In genomic region chr6:156839591-156840001, GRCh38 we compare ENCODE assay signal across 13 cellular contexts.
DNase-seq lines count a peak whose midpoint lies in the region; ATAC-seq, FAIRE-seq and TF ChIP-seq lines count a peak whose summit lies in the region.
"Had no signal": no experiment of that assay in that cellular context is flagged by ENCODE, and none has a peak within 500 bp of the region (broad histone marks: within the 10 kb centered on the region; RNA-seq: fewer than 3 reads in every experiment).

No MANE protein-coding gene starts in this region.

- H2BK5ac ChIP-seq in H1 (ENCODE audit: low read depth, low read length) = no peak overlapping the region

- intact Hi-C loops in right lobe of liver (cut with DNase I) = no loop called here

- no peak for TF ChIP-seq RAD21 in H1 (IDR thresholded peaks at IDR 0.05 in 1 of 2, conservative IDR thresholded peaks at IDR 0.05 in 1 of 2; ENCODE audit: low read depth in 2 of 2, low read length in 2 of 2)

- no peak overlapping the region for H3K4me2 ChIP-seq in H1 (ENCODE audit: insufficient read depth in 1 of 2, low read depth in 2 of 2, low read length in 2 of 2)

- H3K27me3 Mint-ChIP-seq in T-helper 1 cell treated with Interleukin-12 subunit alpha and Interleukin-12 subunit beta and Interleukin-4 antibody, amounts not matched to agents 30 μg/mL and 1 μg/mL, for 36 hours (ENCODE audit: low read depth) = no peaks in the 10 kb centered on the region
- H3K27me3 Mint-ChIP-seq in activated CD8-positive, alpha-beta T cell treated with anti-CD3 and anti-CD28 coated beads, Interleukin-2, amount 10 ng/mL, durations not matched to agents 7 days and 5 days (ENCODE audit: low read depth) = no peaks in the 10 kb centered on the region
- H3K27me3 Mint-ChIP-seq: T-cell had no signal

- H3K27me3 ChIP-seq in H1 (replicated peaks in 1 of 4; ENCODE audit: control insufficient read depth in 3 of 4, extremely low read depth in 1 of 4, insufficient read depth in 3 of 4, low read length in 3 of 4) (no peaks in the 10 kb centered on the region), right lobe of liver (no peaks in the 10 kb centered on the region)

- peaks cover 23% of the 10 kb centered on the region for H3K4me1 Mint-ChIP-seq in T-helper 1 cell treated with Interleukin-12 subunit alpha and Interleukin-12 subunit beta and Interleukin-4 antibody, amounts not matched to agents 30 μg/mL and 1 μg/mL, for 36 hours (ENCODE audit: low read depth)
- H3K4me1 Mint-ChIP-seq in activated CD8-positive, alpha-beta T cell treated with anti-CD3 and anti-CD28 coated beads, Interleukin-2, amount 10 ng/mL, durations not matched to agents 7 days and 5 days (ENCODE audit: low read depth) = peaks cover 19% of the 10 kb centered on the region

- H3K79me2 ChIP-seq in H1 (ENCODE audit: control insufficient read depth in 1 of 2, insufficient read depth in 2 of 2, low read length in 2 of 2) = peaks cover 15 to 97% of the 10 kb centered on the region in 2 experiments; a peak in 3 of 4 replicates

- H2BK15ac ChIP-seq in H1 (ENCODE audit: low read length) = no peak overlapping the region

- H3K36me3 ChIP-seq in H1 (ENCODE audit: control insufficient read depth in 2 of 4, insufficient read depth in 4 of 4, low read length in 3 of 4) = peaks cover 0 to 3% (median 0%) of the 10 kb centered on the region in 4 experiments; a peak in 1 of 8 replicates
- H3K36me3 ChIP-seq in right lobe of liver = no peaks in the 10 kb centered on the region

- H3K23me2 ChIP-seq in H1 (ENCODE audit: low read depth, low read length) = no peaks in the 10 kb centered on the region

- H3K4me1 ChIP-seq in H1 (replicated peaks in 1 of 4; ENCODE audit: control insufficient read depth in 3 of 4, insufficient read depth in 4 of 4, low read length in 3 of 4) (peaks cover 1 to 28% (median 17%) of the 10 kb centered on the region in 4 experiments; a peak in 5 of 7 replicates), right lobe of liver (peaks cover 0 to 11% (median 0%) of the 10 kb centered on the region in 4 donors)

- H3K27ac Mint-ChIP-seq in T-helper 1 cell treated with Interleukin-12 subunit alpha and Interleukin-12 subunit beta and Interleukin-4 antibody, amounts not matched to agents 30 μg/mL and 1 μg/mL, for 36 hours = peak overlapping the region; percentile 36
- H3K27ac Mint-ChIP-seq in activated CD8-positive, alpha-beta T cell treated with anti-CD3 and anti-CD28 coated beads, Interleukin-2, amount 10 ng/mL, durations not matched to agents 7 days and 5 days = no peak overlapping the region
- H3K27ac Mint-ChIP-seq: T-cell had no signal

- no peak overlapping the region for H2BK12ac ChIP-seq in H1 (ENCODE audit: low read depth, low read length)

- H3K4ac ChIP-seq in H1 (replicated peaks; ENCODE audit: insufficient read length, low read depth, low read length) = no peak overlapping the region

- H2BK20ac ChIP-seq in H1 (ENCODE audit: low read length) = no peak overlapping the region

- H3K9me3 Mint-ChIP-seq in T-helper 1 cell treated with Interleukin-12 subunit alpha and Interleukin-12 subunit beta and Interleukin-4 antibody, amounts not matched to agents 30 μg/mL and 1 μg/mL, for 36 hours = no peaks in the 10 kb centered on the region
- H3K9me3 Mint-ChIP-seq in activated CD8-positive, alpha-beta T cell treated with anti-CD3 and anti-CD28 coated beads, Interleukin-2, amount 10 ng/mL, durations not matched to agents 7 days and 5 days (ENCODE audit: insufficient read depth) = no peaks in the 10 kb centered on the region
- H3K9me3 Mint-ChIP-seq: T-cell had no signal

- H3K18ac ChIP-seq in H1 (ENCODE audit: extremely low read depth, low read length) = no peak overlapping the region

- no peak overlapping the region for H4K8ac ChIP-seq in H1 (ENCODE audit: extremely low read depth, insufficient read depth, low read length)

- CTCF ChIA-PET in H1 (lab: Charles Lee; ENCODE audit: partially characterized antibody) = interaction anchor here (0.6 to 1.4 kb wide), 3 partner anchors 11 to 54 kb away, joined by 3 read pairs; no protein-coding TSS in a partner anchor
- CTCF ChIA-PET in activated CD8-positive, alpha-beta T cell treated with anti-CD3 and anti-CD28 coated beads, Interleukin-2, amount 10 ng/mL, durations not matched to agents 7 days and 5 days (lab: Charles Lee) = no interaction called here

- H3K79me1 ChIP-seq in H1 (ENCODE audit: low read depth, low read length) = peaks cover 9% of the 10 kb centered on the region

- no peak overlapping the region for H3K4me3 ChIP-seq in H1 (ENCODE audit: extremely low read depth in 1 of 4, insufficient read depth in 2 of 4, low read depth in 3 of 4, low read length in 4 of 4)
- no peak overlapping the region for H3K4me3 ChIP-seq in right lobe of liver

- H2BK120ac ChIP-seq in H1 (replicated peaks; ENCODE audit: low read depth, low read length) = no peak overlapping the region

- no peak for TF ChIP-seq CTCF in H1 (IDR thresholded peaks at IDR 0.05; ENCODE audit: control extremely low read depth in 1 of 3, insufficient read depth in 1 of 3, low read depth in 1 of 3, low read length in 3 of 3)
- no peak for TF ChIP-seq CTCF in right lobe of liver (IDR thresholded peaks at IDR 0.05)

- no peak overlapping the region for H3K14ac ChIP-seq in H1 (ENCODE audit: insufficient read length)

- no peak overlapping the region; the same call in 1 of the 2 replicates for H3K27ac ChIP-seq in H1 (ENCODE audit: low read depth, low read length)
- peak overlapping the region in 1 of 3 donors; percentile 30 for H3K27ac ChIP-seq in right lobe of liver
- H3K27ac ChIP-seq: 22Rv1 had no signal

- POLR2A ChIA-PET in H1 (lab: Charles Lee; ENCODE audit: partially characterized antibody) = interaction anchor here (1.0 to 1.5 kb wide), 3 partner anchors 12 to 20 kb away, joined by 3 to 7 read pairs (median 3); no protein-coding TSS in a partner anchor
- POLR2A ChIA-PET in activated CD8-positive, alpha-beta T cell treated with anti-CD3 and anti-CD28 coated beads, Interleukin-2, amount 10 ng/mL, durations not matched to agents 7 days and 5 days (lab: Charles Lee) = no interaction called here

- WGBS in H1 (ENCODE audit: extremely low coverage in 1 of 2, insufficient coverage in 1 of 2, insufficient read length in 1 of 2, insufficient replicate concordance in 2 of 2, low coverage in 1 of 2, low lambda C conversion rate in 2 of 2, missing lambda C conversion rate in 1 of 2), 2 experiments = 81% methylated on average over 9 of the region's 9 CpGs; no CpG with 5 or more reads in 1 of the 2 experiments
- WGBS in right lobe of liver (ENCODE audit: insufficient coverage, low coverage, low lambda C conversion rate, missing lambda C conversion rate) = 58% methylated on average over 5 of the region's 9 CpGs

- TF ChIP-seq POLR2A in H1 (IDR thresholded peaks at IDR 0.05; ENCODE audit: control extremely low read depth in 1 of 2, low read depth in 2 of 2, low read length in 2 of 2) (no peak), right lobe of liver (IDR thresholded peaks at IDR 0.05) (no peak)

- no peak overlapping the region for H3K23ac ChIP-seq in H1 (ENCODE audit: insufficient read length)

- no peak overlapping the region for H2AFZ ChIP-seq in H1 (ENCODE audit: low read length)

- no peaks in the 10 kb centered on the region for H3K9me3 ChIP-seq in H1 (ENCODE audit: insufficient read depth in 2 of 2, low read depth in 1 of 2, low read length in 1 of 2)
- no peaks in the 10 kb centered on the region for H3K9me3 ChIP-seq in right lobe of liver

- peak; percentile 52 to 74 (median 70) for ATAC-seq in right lobe of liver
- no peak for ATAC-seq in activated CD8-positive, alpha-beta T cell treated with anti-CD3 and anti-CD28 coated beads, Interleukin-2, amount 10 ng/mL, durations not matched to agents 7 days and 5 days
- no peak for ATAC-seq in HG03442 (IDR thresholded peaks at IDR 0.05; ENCODE audit: unreplicated experiment)
- no peak for ATAC-seq in GM19328 (IDR thresholded peaks at IDR 0.05; ENCODE audit: unreplicated experiment)
- ATAC-seq: T-cell had no signal

- no peak for FAIRE-seq in H1 (lab: Jason Lieb, UNC)

- no peak for TF ChIP-seq EP300 in H1 (IDR thresholded peaks at IDR 0.05; ENCODE audit: borderline replicate concordance in 1 of 2, low read depth in 2 of 2, low read length in 2 of 2)

- no peak overlapping the region for H4K5ac ChIP-seq in H1 (ENCODE audit: insufficient read length, low read depth, low read length)

- peaks cover 9 to 13% of the 10 kb centered on the region in 2 experiments for H4K20me1 ChIP-seq in H1 (replicated peaks in 1 of 2; ENCODE audit: control insufficient read depth in 1 of 2, insufficient read depth in 2 of 2, low read length in 2 of 2)

- H3K56ac ChIP-seq in H1 (replicated peaks; ENCODE audit: insufficient read length, low read depth, low read length) = no peak overlapping the region

- H3K9ac ChIP-seq in H1 (replicated peaks in 1 of 4; ENCODE audit: extremely low read depth in 1 of 4, low read depth in 3 of 4, low read length in 3 of 4) = no peak overlapping the region

- no peak overlapping the region for H4K91ac ChIP-seq in H1 (replicated peaks; ENCODE audit: insufficient read length, low read length)

- DNase-seq in T-helper 1 cell (no peak), H1 (ENCODE audit: low read depth in 1 of 2, low spot score in 2 of 2) (no peak), right lobe of liver (no peak), DMS53 treated with DMSO at 0.1 percent for 48 hours (lab: John Stamatoyannopoulos, UW; ENCODE audit: unreplicated experiment) (no peak)
- no peak for DNase-seq in activated CD8-positive, alpha-beta T cell treated with anti-CD3 and anti-CD28 coated beads, Interleukin-2, amount 10 ng/mL, durations not matched to agents 7 days and 5 days
- DNase-seq: amniotic stem cell, foreskin fibroblast, NCI-H1092, T-cell had no signal

- H3K36me3 Mint-ChIP-seq in T-helper 1 cell treated with Interleukin-12 subunit alpha and Interleukin-12 subunit beta and Interleukin-4 antibody, amounts not matched to agents 30 μg/mL and 1 μg/mL, for 36 hours (ENCODE audit: low read depth) = peaks cover 4% of the 10 kb centered on the region
- H3K36me3 Mint-ChIP-seq in activated CD8-positive, alpha-beta T cell treated with anti-CD3 and anti-CD28 coated beads, Interleukin-2, amount 10 ng/mL, durations not matched to agents 7 days and 5 days (ENCODE audit: low read depth) = peaks cover 6% of the 10 kb centered on the region

- 0 out of 2 replicates have a peak overlapping the region, but pooled peaks have one; percentile 68 for H2AK5ac ChIP-seq in H1 (ENCODE audit: low read depth, low read length)

- H3K4me3 Mint-ChIP-seq in T-helper 1 cell treated with Interleukin-12 subunit alpha and Interleukin-12 subunit beta and Interleukin-4 antibody, amounts not matched to agents 30 μg/mL and 1 μg/mL, for 36 hours = no peak overlapping the region
- H3K4me3 Mint-ChIP-seq in activated CD8-positive, alpha-beta T cell treated with anti-CD3 and anti-CD28 coated beads, Interleukin-2, amount 10 ng/mL, durations not matched to agents 7 days and 5 days = no peak overlapping the region

TF ChIP-seq in H1, 55 proteins besides CTCF, POLR2A, EP300 and RAD21 (continues in another document):
- TF ChIP-seq SAP30 (IDR thresholded peaks at IDR 0.05; ENCODE audit: insufficient read depth, insufficient replicate concordance, low read length) (no peak), SIRT6 (IDR thresholded peaks at IDR 0.05; ENCODE audit: low read length) (no peak), NANOG (IDR thresholded peaks at IDR 0.05; ENCODE audit: insufficient read depth, low read depth, low read length, poor library complexity, severe bottlenecking) (no peak), BCL11A (IDR thresholded peaks at IDR 0.05; ENCODE audit: low read depth in 2 of 2, low read length in 2 of 2) (no peak), CHD2 (IDR thresholded peaks at IDR 0.05; ENCODE audit: low read length) (no peak)

Comparison
In these comparisons a context has a peak if more than half of its experiments do, and no peak if none do; other contexts are left out.
1. ATAC-seq: peak in right lobe of liver (4 of 4); none in activated CD8-positive, alpha-beta T cell treated with anti-CD3 and anti-CD28 coated beads, Interleukin-2, amount 10 ng/mL, durations not matched to agents 7 days and 5 days (single experiment), HG03442 (single experiment) and GM19328 (single experiment).